In genomic region chr19:45630463-45630862, GRCh38 we compare ENCODE assay signal across 12 cellular contexts. TPM values are rescaled to one million over a fixed set of nuclear protein-coding genes. Genes with fewer than 3 reads are reported as not detected.
DNase-seq lines count a peak whose midpoint lies in the region; TF ChIP-seq lines count a peak whose summit lies in the region.
"Had no signal": no experiment of that assay in that cellular context is flagged by ENCODE, and none has a peak within 500 bp of the region (broad histone marks: within the 10 kb centered on the region; RNA-seq: fewer than 3 reads in every experiment).

No MANE protein-coding gene starts in this region.

- no peak overlapping the region for H3K4me3 ChIP-seq in MM.1S (ENCODE audit: low read length)
- H3K4me3 ChIP-seq in cardiac fibroblast (replicated peaks in 1 of 2; ENCODE audit: low read depth in 2 of 2, low read length in 2 of 2): no peak overlapping the region
- no peak overlapping the region for H3K4me3 ChIP-seq in retinal pigment epithelial cell (ENCODE audit: low read length)
- no peak overlapping the region for H3K4me3 ChIP-seq in esophagus muscularis mucosa

- H3K27me3 ChIP-seq in MM.1S (replicated peaks; ENCODE audit: insufficient read depth, low read length) (no peaks in the 10 kb centered on the region), esophagus muscularis mucosa (no peaks in the 10 kb centered on the region)

- no peaks in the 10 kb centered on the region for H3K79me2 ChIP-seq in MM.1S (ENCODE audit: low read length)

- H4K20me1 ChIP-seq in MM.1S (ENCODE audit: insufficient read depth, low read length): no peaks in the 10 kb centered on the region

- H3K36me3 ChIP-seq in MM.1S (replicated peaks; ENCODE audit: insufficient read depth, low read length): no peaks in the 10 kb centered on the region
- H3K36me3 ChIP-seq in esophagus muscularis mucosa: peaks cover 0 to 39% (median 32%) of the 10 kb centered on the region in 4 donors

- no peak for TF ChIP-seq EP300 in esophagus muscularis mucosa (IDR thresholded peaks at IDR 0.05)

- H3K9me3 ChIP-seq in MM.1S (replicated peaks; ENCODE audit: insufficient read depth, low read length): no peaks in the 10 kb centered on the region
- no peaks in the 10 kb centered on the region for H3K9me3 ChIP-seq in esophagus muscularis mucosa

- TF ChIP-seq POLR2A in esophagus muscularis mucosa (IDR thresholded peaks at IDR 0.05; ENCODE audit: low read depth): no peak

- peak overlapping the region; percentile 46; the same call in 1 of the 2 replicates for H3K27ac ChIP-seq in MM.1S (ENCODE audit: low read length)
- no peak overlapping the region for H3K27ac ChIP-seq in esophagus muscularis mucosa (replicated peaks in 1 of 4)

- H3K27me3 Mint-ChIP-seq in activated T-cell treated with anti-CD3 and anti-CD28 coated beads, Interleukin-2, amount 50 U/mL, for 24 hours: no peaks in the 10 kb centered on the region
- H3K27me3 Mint-ChIP-seq in endothelial cell (ENCODE audit: unreplicated experiment): peaks cover 11% of the 10 kb centered on the region
- H3K27me3 Mint-ChIP-seq: brain, IgD-negative memory B cell had no signal

- H3K4me3 Mint-ChIP-seq in activated T-cell treated with anti-CD3 and anti-CD28 coated beads, Interleukin-2, amount 50 U/mL, for 24 hours: no peak overlapping the region
- no peak overlapping the region for H3K4me3 Mint-ChIP-seq in endothelial cell (ENCODE audit: unreplicated experiment)
- H3K4me3 Mint-ChIP-seq: brain, CD14-positive monocyte, IgD-negative memory B cell had no signal

- 90% methylated on average over 2 of the region's 2 CpGs for WGBS in esophagus muscularis mucosa

- H3K27ac Mint-ChIP-seq in activated T-cell treated with anti-CD3 and anti-CD28 coated beads, Interleukin-2, amount 50 U/mL, for 24 hours: peak overlapping the region; percentile 85
- no peak overlapping the region for H3K27ac Mint-ChIP-seq in endothelial cell (ENCODE audit: unreplicated experiment)

- TF ChIP-seq CTCF in MM.1S (IDR thresholded peaks at IDR 0.05; ENCODE audit: low read length): no peak
- TF ChIP-seq CTCF in cardiac fibroblast (IDR thresholded peaks at IDR 0.05; ENCODE audit: low read depth, low read length): no peak
- no peak for TF ChIP-seq CTCF in retinal pigment epithelial cell (conservative IDR thresholded peaks at IDR 0.05; ENCODE audit: low read depth, low read length)
- TF ChIP-seq CTCF in esophagus muscularis mucosa (IDR thresholded peaks at IDR 0.05): no peak
- TF ChIP-seq CTCF in endothelial cell (IDR thresholded peaks at IDR 0.05; ENCODE audit: unreplicated experiment): no peak

- no peak for DNase-seq in activated T-cell treated with anti-CD3 and anti-CD28 coated beads, Interleukin-2, amount 50 U/mL, for 24 hours
- DNase-seq in activated T-cell treated with anti-CD3 and anti-CD28 coated beads for 4 hours (no peak), MM.1S (peak; percentile 48), cardiac fibroblast (ENCODE audit: low read depth in 2 of 2) (peak; percentile 86 to 97), retinal pigment epithelial cell (ENCODE audit: low read depth) (peak; percentile 54), mucosa of gallbladder (ENCODE audit: low spot score) (no peak), esophagus muscularis mucosa (ENCODE audit: extremely low spot score) (no peak), endothelial cell (ENCODE audit: low spot score) (no peak)

- H3F3A ChIP-seq in MM.1S (ENCODE audit: insufficient read depth, low read length): peaks cover 7% of the 10 kb centered on the region; the same call in 1 of the 2 replicates

- H3K9me3 Mint-ChIP-seq in activated T-cell treated with anti-CD3 and anti-CD28 coated beads, Interleukin-2, amount 50 U/mL, for 24 hours: no peaks in the 10 kb centered on the region
- no peaks in the 10 kb centered on the region for H3K9me3 Mint-ChIP-seq in endothelial cell (ENCODE audit: unreplicated experiment)
- H3K9me3 Mint-ChIP-seq: brain, CD14-positive monocyte, IgD-negative memory B cell had no signal

- intact Hi-C loops in esophagus muscularis mucosa (cut with DNase I): no loop called here

- H3K9ac ChIP-seq in MM.1S (ENCODE audit: low read length): no peak overlapping the region

- H3K4me1 Mint-ChIP-seq in activated T-cell treated with anti-CD3 and anti-CD28 coated beads, Interleukin-2, amount 50 U/mL, for 24 hours (ENCODE audit: low read depth): peaks cover 23% of the 10 kb centered on the region
- H3K4me1 Mint-ChIP-seq in endothelial cell (ENCODE audit: unreplicated experiment): peaks cover 5% of the 10 kb centered on the region
- H3K4me1 Mint-ChIP-seq: CD14-positive monocyte, IgD-negative memory B cell had no signal

- H3K4me1 ChIP-seq in MM.1S (ENCODE audit: low read length) (peaks cover 8% of the 10 kb centered on the region; the same call in 1 of the 2 replicates), esophagus muscularis mucosa (peaks cover 0 to 6% (median 2%) of the 10 kb centered on the region in 4 donors)

- H3K36me3 Mint-ChIP-seq in activated T-cell treated with anti-CD3 and anti-CD28 coated beads, Interleukin-2, amount 50 U/mL, for 24 hours (ENCODE audit: low read depth): peaks cover 72% of the 10 kb centered on the region
- peaks cover 3% of the 10 kb centered on the region for H3K36me3 Mint-ChIP-seq in endothelial cell (ENCODE audit: low read depth, unreplicated experiment)

- no peak overlapping the region for H2AFZ ChIP-seq in MM.1S (ENCODE audit: low read length)

- H3K9me2 ChIP-seq in MM.1S (replicated peaks; ENCODE audit: insufficient read depth, low read length): no peaks in the 10 kb centered on the region

- no peak overlapping the region for H3K4me2 ChIP-seq in MM.1S (ENCODE audit: low read depth, low read length)

RNA-seq across cellular contexts. Expression of gene EML2, which starts 8.7 kb away (rescaled TPM):
- 68.4 TPM for total RNA-seq in mucosa of gallbladder
- 10 to 100 TPM; 12.0 to 28.4 (median 18.3) TPM for total RNA-seq in esophagus muscularis mucosa
- 20.3 TPM for total RNA-seq in endothelial cell (ENCODE audit: unreplicated experiment)

RNA-seq across cellular contexts. Expression of gene GPR4, which starts 28.5 kb away (rescaled TPM):
- total RNA-seq in mucosa of gallbladder (2.2 TPM), esophagus muscularis mucosa (1 to 10 TPM in 3 of 4 donors, under 1 TPM in 1; 0.42 to 6.6 (median 4.8) TPM), endothelial cell (ENCODE audit: unreplicated experiment) (13.5 TPM)
- total RNA-seq: T-helper 1 cell treated with Interleukin-12 subunit alpha and Interleukin-12 subunit beta and Interleukin-4 antibody, amounts not matched to agents 30 ng/mL and 1 ng/mL, for 36 hours had no signal

RNA-seq across cellular contexts. Expression of gene GIPR, which starts 37.6 kb away (rescaled TPM):
- 10.3 TPM for total RNA-seq in mucosa of gallbladder
- not detected for total RNA-seq in esophagus muscularis mucosa
- total RNA-seq in endothelial cell (ENCODE audit: unreplicated experiment): 1.6 TPM

RNA-seq across cellular contexts. Expression of gene OPA3, which starts 45.9 kb away (rescaled TPM):
- total RNA-seq in mucosa of gallbladder: 11.5 TPM
- 10 to 100 TPM in 2 of 4 donors, 1 to 10 TPM in 2; 6.2 to 20.0 (median 13.8) TPM for total RNA-seq in esophagus muscularis mucosa
- total RNA-seq in endothelial cell (ENCODE audit: unreplicated experiment): 13.4 TPM

Comparison
In these comparisons a context has a peak if more than half of its experiments do, and no peak if none do; other contexts are left out.
1. DNase-seq: peak in MM.1S (single experiment), cardiac fibroblast (2 of 2) and retinal pigment epithelial cell (single experiment); none in activated T-cell treated with anti-CD3 and anti-CD28 coated beads, Interleukin-2, amount 50 U/mL, for 24 hours (single experiment), activated T-cell treated with anti-CD3 and anti-CD28 coated beads for 4 hours (single experiment), mucosa of gallbladder (single experiment), esophagus muscularis mucosa (single experiment) and endothelial cell (single experiment).